11 cellular contexts compared by ENCODE assay signal in the genomic region with DNA sequence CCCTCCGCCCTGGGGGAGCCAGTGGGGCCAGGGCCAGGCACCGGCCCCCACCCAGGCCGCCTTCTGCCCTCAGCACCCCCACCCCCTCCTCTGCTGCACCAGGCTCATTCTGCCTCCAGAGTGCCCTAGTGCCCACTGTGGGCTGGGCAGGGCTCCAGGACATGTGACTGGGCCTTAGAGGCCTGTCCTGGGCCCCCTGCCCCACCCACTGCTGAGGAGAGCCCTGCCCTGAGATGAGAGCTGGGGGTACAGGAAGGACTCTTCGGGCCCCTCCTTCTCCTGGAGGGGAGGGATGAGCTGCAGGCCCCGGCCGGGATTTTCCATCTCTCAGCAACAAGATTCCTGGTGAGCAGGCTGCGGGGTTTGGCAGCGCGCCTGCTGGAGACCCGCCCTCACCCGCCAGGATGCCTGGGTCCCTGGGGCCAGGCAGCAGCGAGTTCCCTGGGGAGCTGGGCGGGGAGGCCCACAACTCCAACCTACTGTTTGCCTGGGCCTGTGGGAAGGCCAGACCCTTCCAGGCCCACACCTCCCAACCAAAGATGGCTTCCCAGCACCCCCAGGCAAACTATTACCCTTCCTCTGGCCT. TPM values are rescaled to one million over a fixed set of nuclear protein-coding genes. Genes with fewer than 3 reads are reported as not detected.
DNase-seq lines count a peak whose midpoint lies in the region; ATAC-seq and TF ChIP-seq lines count a peak whose summit lies in the region.
"Had no signal": no experiment of that assay in that cellular context is flagged by ENCODE, and none has a peak within 500 bp of the region (broad histone marks: within the 10 kb centered on the region; RNA-seq: fewer than 3 reads in every experiment).

No MANE protein-coding gene starts in this region.

- peak overlapping the region; percentile 13 to 94 (median 88) for H3K27ac ChIP-seq in gastroesophageal sphincter

- ATAC-seq in gastroesophageal sphincter (peak; percentile 40), sciatic nerve (peak; percentile 73), HG02885 (IDR thresholded peaks at IDR 0.05; ENCODE audit: poor library complexity, unreplicated experiment) (no peak), GM19328 (IDR thresholded peaks at IDR 0.05; ENCODE audit: unreplicated experiment) (no peak)

- no peak for TF ChIP-seq CTCF in gastroesophageal sphincter (IDR thresholded peaks at IDR 0.05)

- H3K27me3 ChIP-seq in NT2/D1 (ENCODE audit: insufficient read depth, insufficient read length): no peaks in the 10 kb centered on the region
- no peaks in the 10 kb centered on the region for H3K27me3 ChIP-seq in gastroesophageal sphincter

- H3K36me3 ChIP-seq in NT2/D1 (ENCODE audit: insufficient read depth, insufficient read length, low read length) (peaks cover 63% of the 10 kb centered on the region), gastroesophageal sphincter (peaks cover 0 to 8% of the 10 kb centered on the region in 2 donors)

- DNase-seq in GM03348 (ENCODE audit: low spot score) (peak; percentile 59), NT2/D1 (ENCODE audit: low read depth, low spot score) (no peak), sciatic nerve (ENCODE audit: low spot score) (no peak), RPMI8226 (no peak), GM19240 (ENCODE audit: insufficient read length, low spot score) (no peak)
- DNase-seq: activated CD4-positive, alpha-beta T cell treated with anti-CD3 and anti-CD28 coated beads, Interleukin-2, amount 50 U/mL, for 48 hours; HFFc6; MV-4-11 had no signal

- H3K4me1 ChIP-seq in NT2/D1 (ENCODE audit: insufficient read depth, insufficient read length): peaks cover 64% of the 10 kb centered on the region
- peaks cover 19 to 99% (median 74%) of the 10 kb centered on the region in 3 donors for H3K4me1 ChIP-seq in gastroesophageal sphincter

- H3K4me3 ChIP-seq in NT2/D1 (ENCODE audit: insufficient read length, low read depth): no peak overlapping the region
- no peak overlapping the region for H3K4me3 ChIP-seq in gastroesophageal sphincter

- H3K9me3 ChIP-seq in NT2/D1 (ENCODE audit: insufficient read depth, low read length) (no peaks in the 10 kb centered on the region), gastroesophageal sphincter (no peaks in the 10 kb centered on the region)

- TF ChIP-seq EP300 in gastroesophageal sphincter (IDR thresholded peaks at IDR 0.05): no peak

- WGBS in gastroesophageal sphincter (ENCODE audit: low coverage in 1 of 2), 2 donors: no CpG with 5 or more reads among the region's 13 CpGs

- no peak for TF ChIP-seq POLR2A in gastroesophageal sphincter (IDR thresholded peaks at IDR 0.05)

- intact Hi-C loops in sciatic nerve (cut with DNase I): loop anchor here (10.0 kb wide), 1 partner anchor 95 kb away; a partner anchor contains a TSS

- peak overlapping the region; percentile 24 for H3K9ac ChIP-seq in NT2/D1 (ENCODE audit: insufficient read length, low read depth)

RNA-seq across cellular contexts. Expression of a gene that starts 14.0 kb away (rescaled TPM):
- total RNA-seq in gastroesophageal sphincter: 10 to 100 TPM; 18.2 to 50.3 (median 27.7) TPM
- 61.9 TPM for total RNA-seq in sciatic nerve

RNA-seq across cellular contexts. Expression of a gene that starts 45.1 kb away (rescaled TPM):
- total RNA-seq in gastroesophageal sphincter (10 to 100 TPM in 3 of 4 donors, 1 to 10 TPM in 1; 9.2 to 17.8 (median 10.1) TPM), sciatic nerve (15.3 TPM)
- total RNA-seq: HFFc6 had no signal

Comparison
In these comparisons a context has a peak if more than half of its experiments do, and no peak if none do; other contexts are left out.
1. ATAC-seq: peak in gastroesophageal sphincter (single experiment) and sciatic nerve (single experiment); none in HG02885 (single experiment) and GM19328 (single experiment).